15 cellular contexts compared by ENCODE assay signal in genomic region chr6:30889921-30890645, GRCh38. TPM values are rescaled to one million over a fixed set of nuclear protein-coding genes. Genes with fewer than 3 reads are reported as not detected.
DNase-seq lines count a peak whose midpoint lies in the region; ATAC-seq, FAIRE-seq and TF ChIP-seq lines count a peak whose summit lies in the region.
"Had no signal": no experiment of that assay in that cellular context is flagged by ENCODE, and none has a peak within 500 bp of the region (broad histone marks: within the 10 kb centered on the region; RNA-seq: fewer than 3 reads in every experiment).

No MANE protein-coding gene starts in this region.

- ATAC-seq in WTC11, result no peak
- no peak for ATAC-seq in HG03442 (IDR thresholded peaks at IDR 0.05; ENCODE audit: unreplicated experiment)
- ATAC-seq: heart left ventricle had no signal

- H3K27ac ChIP-seq in keratinocyte (ENCODE audit: control insufficient read depth, insufficient read depth, low read length) (peak overlapping the region; percentile 22), substantia nigra (ENCODE audit: low read depth, low read length, poor library complexity, severe bottlenecking) (peak overlapping the region; percentile 99)
- H3K27ac ChIP-seq: heart left ventricle, SK-N-MC, thoracic aorta had no signal

- no peaks in the 10 kb centered on the region for H3K27me3 Mint-ChIP-seq in WTC11 (ENCODE audit: low read depth)
- H3K27me3 Mint-ChIP-seq: central memory CD8-positive, alpha-beta T cell had no signal

- H3K4me2 ChIP-seq in keratinocyte (ENCODE audit: control insufficient read depth, extremely low read depth, insufficient read depth, low read depth, low read length), result peak overlapping the region; percentile 40

- H3K9ac ChIP-seq in keratinocyte (ENCODE audit: control insufficient read depth, extremely low read depth, insufficient read depth, low read length), result no peak overlapping the region

- H3K36me3 Mint-ChIP-seq in WTC11, result peaks cover 50% of the 10 kb centered on the region

- peaks cover 30% of the 10 kb centered on the region for H4K20me1 ChIP-seq in keratinocyte (ENCODE audit: control insufficient read depth, extremely low read depth, insufficient read depth, low read length)

- H3K4me3 ChIP-seq in keratinocyte (ENCODE audit: control insufficient read depth in 2 of 3, extremely low read depth in 1 of 3, insufficient read depth in 2 of 3, low read depth in 1 of 3, low read length in 3 of 3), result no peak overlapping the region
- H3K4me3 ChIP-seq: heart left ventricle, SK-N-MC, thoracic aorta had no signal

- no peak overlapping the region for H3K4me3 Mint-ChIP-seq in WTC11
- H3K4me3 Mint-ChIP-seq: central memory CD8-positive, alpha-beta T cell had no signal

- dilution Hi-C loops in keratinocyte (cut with MboI; ENCODE audit: extremely low pct_ligation_motif_present, low sequenced_read_pairs), result no loop called here

- H3K9me1 ChIP-seq in keratinocyte (ENCODE audit: control insufficient read depth, extremely low read depth, insufficient read depth, low read length), result peaks cover 8% of the 10 kb centered on the region

- no peaks in the 10 kb centered on the region for H3K27me3 ChIP-seq in keratinocyte (ENCODE audit: control insufficient read depth, extremely low read depth, insufficient read depth, low read length)

- POLR2A ChIA-PET in WTC11 (lab: Charles Lee), result interaction anchor here (0.5 to 1.5 kb wide), 2 partner anchors 24 to 198 kb away, joined by 4 read pairs; partner anchors contain the start of gene VARS2

- H3K4me1 Mint-ChIP-seq in WTC11, result peaks cover 45% of the 10 kb centered on the region

- peaks cover 52% of the 10 kb centered on the region for H3K4me1 ChIP-seq in keratinocyte (ENCODE audit: control insufficient read depth, extremely low read depth, insufficient read depth, low read length)

- no peaks in the 10 kb centered on the region for H3K9me3 Mint-ChIP-seq in WTC11
- H3K9me3 Mint-ChIP-seq: central memory CD8-positive, alpha-beta T cell had no signal

- peaks cover 86% of the 10 kb centered on the region for H3K79me2 ChIP-seq in keratinocyte (ENCODE audit: control insufficient read depth, insufficient read depth, low read length)

- H3K27ac Mint-ChIP-seq in WTC11, result peak overlapping the region; percentile 71

- H3K36me3 ChIP-seq in keratinocyte (ENCODE audit: control insufficient read depth in 2 of 2, extremely low read depth in 1 of 2, insufficient read depth in 2 of 2, low read length in 2 of 2), result peaks cover 52 to 55% of the 10 kb centered on the region in 2 experiments

- peak; percentile 72 for FAIRE-seq in keratinocyte (lab: Jason Lieb, UNC)

- DNase-seq in NCI-H2081 (lab: John Stamatoyannopoulos, UW) (peak; percentile 8 to 31), NCI-H2081 treated with DMSO at 0.1 percent for 48 hours (lab: John Stamatoyannopoulos, UW) (no peak), WTC11 (ENCODE audit: low spot score) (peak; percentile 1), keratinocyte (ENCODE audit: low read depth, low spot score) (no peak), substantia nigra (lab: John Stamatoyannopoulos, UW) (peak in 46 of 49 donors; percentile 13 to 91 (median 76)), RKO (ENCODE audit: low spot score) (no peak), dedifferentiated amniotic fluid mesenchymal stem cell (ENCODE audit: extremely low spot score) (no peak)
- DNase-seq: heart left ventricle had no signal

- TF ChIP-seq CTCF in WTC11 (IDR thresholded peaks at IDR 0.05) (no peak), keratinocyte (optimal IDR thresholded peaks at IDR 0.05 in 1 of 3, IDR thresholded peaks at IDR 0.05 in 1 of 3, conservative IDR thresholded peaks at IDR 0.05 in 1 of 3; ENCODE audit: extremely low read depth in 1 of 3, insufficient read depth in 2 of 3, low read length in 3 of 3) (no peak)

- CTCF ChIA-PET in WTC11 (lab: Charles Lee), result interaction anchor here (1.2 to 2.9 kb wide), 5 partner anchors 9 to 198 kb away, joined by 3 to 20 read pairs (median 4); no protein-coding TSS in a partner anchor

- H3K9me3 ChIP-seq in keratinocyte (ENCODE audit: control insufficient read depth, low read depth, low read length), result no peaks in the 10 kb centered on the region
- H3K9me3 ChIP-seq: heart left ventricle, thoracic aorta had no signal

- H2AFZ ChIP-seq in keratinocyte (ENCODE audit: control insufficient read depth, low read length), result no peak overlapping the region

TF ChIP-seq in WTC11, 78 proteins besides CTCF, POLR2A, EP300 and RAD21 (continues in another document):
- TF ChIP-seq, protein P1, sequence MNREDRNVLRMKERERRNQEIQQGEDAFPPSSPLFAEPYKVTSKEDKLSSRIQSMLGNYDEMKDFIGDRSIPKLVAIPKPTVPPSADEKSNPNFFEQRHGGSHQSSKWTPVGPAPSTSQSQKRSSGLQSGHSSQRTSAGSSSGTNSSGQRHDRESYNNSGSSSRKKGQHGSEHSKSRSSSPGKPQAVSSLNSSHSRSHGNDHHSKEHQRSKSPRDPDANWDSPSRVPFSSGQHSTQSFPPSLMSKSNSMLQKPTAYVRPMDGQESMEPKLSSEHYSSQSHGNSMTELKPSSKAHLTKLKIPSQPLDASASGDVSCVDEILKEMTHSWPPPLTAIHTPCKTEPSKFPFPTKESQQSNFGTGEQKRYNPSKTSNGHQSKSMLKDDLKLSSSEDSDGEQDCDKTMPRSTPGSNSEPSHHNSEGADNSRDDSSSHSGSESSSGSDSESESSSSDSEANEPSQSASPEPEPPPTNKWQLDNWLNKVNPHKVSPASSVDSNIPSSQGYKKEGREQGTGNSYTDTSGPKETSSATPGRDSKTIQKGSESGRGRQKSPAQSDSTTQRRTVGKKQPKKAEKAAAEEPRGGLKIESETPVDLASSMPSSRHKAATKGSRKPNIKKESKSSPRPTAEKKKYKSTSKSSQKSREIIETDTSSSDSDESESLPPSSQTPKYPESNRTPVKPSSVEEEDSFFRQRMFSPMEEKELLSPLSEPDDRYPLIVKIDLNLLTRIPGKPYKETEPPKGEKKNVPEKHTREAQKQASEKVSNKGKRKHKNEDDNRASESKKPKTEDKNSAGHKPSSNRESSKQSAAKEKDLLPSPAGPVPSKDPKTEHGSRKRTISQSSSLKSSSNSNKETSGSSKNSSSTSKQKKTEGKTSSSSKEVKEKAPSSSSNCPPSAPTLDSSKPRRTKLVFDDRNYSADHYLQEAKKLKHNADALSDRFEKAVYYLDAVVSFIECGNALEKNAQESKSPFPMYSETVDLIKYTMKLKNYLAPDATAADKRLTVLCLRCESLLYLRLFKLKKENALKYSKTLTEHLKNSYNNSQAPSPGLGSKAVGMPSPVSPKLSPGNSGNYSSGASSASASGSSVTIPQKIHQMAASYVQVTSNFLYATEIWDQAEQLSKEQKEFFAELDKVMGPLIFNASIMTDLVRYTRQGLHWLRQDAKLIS (CRISPR knock-in tag; IDR thresholded peaks at IDR 0.05; ENCODE audit: borderline replicate concordance), result no peak

RNA-seq across cellular contexts. Expression of gene DDR1, which starts 5.8 kb away (rescaled TPM):
- total RNA-seq in WTC11 (2021), result 195 to 230 TPM (median 203 TPM) in 3 replicates
- polyA plus RNA-seq in keratinocyte, result 104 to 178 TPM (median 152 TPM) in 3 replicates
- 28.2 TPM for polyA plus RNA-seq in keratinocyte (2011; ENCODE audit: low read depth)
- 52.6 and 78.8 TPM in 2 replicates for polyA plus RNA-seq in keratinocyte (2011; cell fraction: cytosol; rRNA removed)
- 361 and 438 TPM in 2 replicates for polyA plus RNA-seq in keratinocyte (2011; cell fraction: nucleus; rRNA removed)
- 113 and 227 TPM in 2 replicates for polyA plus RNA-seq in keratinocyte (2012; ENCODE audit: low replicate concordance)
- polyA minus RNA-seq in keratinocyte, result 175 to 367 TPM (median 287 TPM) in 3 replicates
- polyA minus RNA-seq in keratinocyte (2011; cell fraction: cytosol; rRNA and poly(A)+ RNA removed), result 399 TPM
- polyA minus RNA-seq in keratinocyte (2011; cell fraction: nucleus; rRNA and poly(A)+ RNA removed), result 550 and 554 TPM in 2 replicates

RNA-seq across cellular contexts. Expression of gene GTF2H4, which starts 17.9 kb away (rescaled TPM):
- total RNA-seq in WTC11 (2021), result 46.2 to 49.7 TPM (median 49.2 TPM) in 3 replicates
- 34.2 to 44.0 TPM (median 38.7 TPM) in 3 replicates for polyA plus RNA-seq in keratinocyte
- polyA plus RNA-seq in keratinocyte (2011; ENCODE audit: low read depth), result 7.2 TPM
- 24.4 and 25.0 TPM in 2 replicates for polyA plus RNA-seq in keratinocyte (2011; cell fraction: cytosol; rRNA removed)
- 68.9 and 72.9 TPM in 2 replicates for polyA plus RNA-seq in keratinocyte (2011; cell fraction: nucleus; rRNA removed)
- polyA plus RNA-seq in keratinocyte (2012; ENCODE audit: low replicate concordance), result 21.9 and 32.3 TPM in 2 replicates
- 18.1 to 28.5 TPM (median 19.3 TPM) in 3 replicates for polyA minus RNA-seq in keratinocyte
- 21.5 TPM for polyA minus RNA-seq in keratinocyte (2011; cell fraction: cytosol; rRNA and poly(A)+ RNA removed)
- 22.3 and 29.5 TPM in 2 replicates for polyA minus RNA-seq in keratinocyte (2011; cell fraction: nucleus; rRNA and poly(A)+ RNA removed)

RNA-seq across cellular contexts. Expression of gene VARS2, which starts 24.0 kb away (rescaled TPM):
- total RNA-seq in WTC11 (2021), result 65.6 to 74.1 TPM (median 69.9 TPM) in 3 replicates
- 12.8 to 14.3 TPM (median 13.8 TPM) in 3 replicates for polyA plus RNA-seq in keratinocyte
- polyA plus RNA-seq in keratinocyte (2011; ENCODE audit: low read depth), result 5.3 TPM
- 5.0 and 7.4 TPM in 2 replicates for polyA plus RNA-seq in keratinocyte (2011; cell fraction: cytosol; rRNA removed)
- polyA plus RNA-seq in keratinocyte (2011; cell fraction: nucleus; rRNA removed), result 32.6 and 37.0 TPM in 2 replicates
- 15.4 and 19.5 TPM in 2 replicates for polyA plus RNA-seq in keratinocyte (2012; ENCODE audit: low replicate concordance)
- polyA minus RNA-seq in keratinocyte, result 17.2 to 22.0 TPM (median 20.2 TPM) in 3 replicates
- 17.5 TPM for polyA minus RNA-seq in keratinocyte (2011; cell fraction: cytosol; rRNA and poly(A)+ RNA removed)
- polyA minus RNA-seq in keratinocyte (2011; cell fraction: nucleus; rRNA and poly(A)+ RNA removed), result 18.7 and 24.1 TPM in 2 replicates

RNA-seq across cellular contexts. Expression of gene SFTA2, which starts 41.9 kb away (rescaled TPM):
- total RNA-seq in WTC11 (2021), result 0.66 to 0.80 TPM in 2 of 3 replicates, not detected in the other
- polyA plus RNA-seq in keratinocyte, result not detected in 3 replicates
- not detected for polyA plus RNA-seq in keratinocyte (2011; ENCODE audit: low read depth)
- not detected in 2 replicates for polyA plus RNA-seq in keratinocyte (2011; cell fraction: cytosol; rRNA removed)
- not detected in 2 replicates for polyA plus RNA-seq in keratinocyte (2011; cell fraction: nucleus; rRNA removed)
- 0.54 TPM in 1 of 2 replicates, not detected in the other for polyA plus RNA-seq in keratinocyte (2012; ENCODE audit: low replicate concordance)
- 0.43 TPM in 1 of 3 replicates, not detected in the others for polyA minus RNA-seq in keratinocyte
- not detected for polyA minus RNA-seq in keratinocyte (2011; cell fraction: cytosol; rRNA and poly(A)+ RNA removed)
- not detected in 2 replicates for polyA minus RNA-seq in keratinocyte (2011; cell fraction: nucleus; rRNA and poly(A)+ RNA removed)
- total RNA-seq: A673, heart left ventricle, HT1080, NCI-H460, thoracic aorta had no signal
- polyA plus RNA-seq: heart left ventricle had no signal

RNA-seq across cellular contexts. Expression of gene MUCL3, which starts 50.7 kb away (rescaled TPM):
- total RNA-seq in WTC11 (2021), result 0.15 to 0.21 TPM (median 0.18 TPM) in 3 replicates
- 0.05 TPM in 1 of 3 replicates, not detected in the others for polyA plus RNA-seq in keratinocyte
- 0.71 TPM for polyA plus RNA-seq in keratinocyte (2011; ENCODE audit: low read depth)
- polyA plus RNA-seq in keratinocyte (2011; cell fraction: cytosol; rRNA removed), result 0.03 and 0.04 TPM in 2 replicates
- 0.06 and 0.11 TPM in 2 replicates for polyA plus RNA-seq in keratinocyte (2011; cell fraction: nucleus; rRNA removed)
- 0.58 TPM in 1 of 2 replicates, not detected in the other for polyA plus RNA-seq in keratinocyte (2012; ENCODE audit: low replicate concordance)
- not detected in 3 replicates for polyA minus RNA-seq in keratinocyte
- not detected for polyA minus RNA-seq in keratinocyte (2011; cell fraction: cytosol; rRNA and poly(A)+ RNA removed)
- polyA minus RNA-seq in keratinocyte (2011; cell fraction: nucleus; rRNA and poly(A)+ RNA removed), result not detected in 2 replicates
- total RNA-seq: A673, HT1080 had no signal

Comparison
In these comparisons a context has a peak if more than half of its experiments do, and no peak if none do; other contexts are left out.
1. DNase-seq: peak in NCI-H2081 (2 of 2), WTC11 (single experiment) and substantia nigra (46 of 49); none in NCI-H2081 treated with DMSO at 0.1 percent for 48 hours (single experiment), keratinocyte (single experiment), RKO (single experiment) and dedifferentiated amniotic fluid mesenchymal stem cell (single experiment).